8 cellular contexts compared by ENCODE assay signal in genomic region chr17:48647103-48647963, GRCh38. TPM values are rescaled to one million over a fixed set of nuclear protein-coding genes. Genes with fewer than 3 reads are reported as not detected.
DNase-seq lines count a peak whose midpoint lies in the region; ATAC-seq and TF ChIP-seq lines count a peak whose summit lies in the region.

No MANE protein-coding gene starts in this region.

- H3K4me1 ChIP-seq in esophagus (ENCODE audit: control insufficient read depth in 2 of 2, insufficient read depth in 2 of 2, low read length in 1 of 2) (peaks cover 2 to 3% of the 10 kb centered on the region in 2 donors), rectal smooth muscle tissue (ENCODE audit: control insufficient read depth, insufficient read depth, low read length) (no peaks in the 10 kb centered on the region)

- ATAC-seq in GM18909 (IDR thresholded peaks at IDR 0.05; ENCODE audit: poor library complexity, unreplicated experiment) = no peak

- DNase-seq in GM12865 (ENCODE audit: low read depth) (peak; percentile 34), NCI-H2227 treated with DMSO at 0.1 percent for 48 hours (lab: John Stamatoyannopoulos, UW) (peak; percentile 27), SKM-1 (lab: John Stamatoyannopoulos, UW; ENCODE audit: unreplicated experiment) (no peak), T-helper 9 cell (no peak), SIG-M5 treated with dmso at 0.1 percent for 504 hours (lab: John Stamatoyannopoulos, UW; ENCODE audit: unreplicated experiment) (no peak)

- H3K27ac ChIP-seq in esophagus (ENCODE audit: low read depth in 2 of 2, low read length in 1 of 2) (no peak overlapping the region), rectal smooth muscle tissue (ENCODE audit: low read depth, low read length) (no peak overlapping the region)

- H3K4me3 ChIP-seq in GM12865 (ENCODE audit: low read depth, low read length) (peak overlapping the region; percentile 57), esophagus (ENCODE audit: low read depth in 1 of 2, low read length in 2 of 2) (peak overlapping the region; percentile 1 to 39), rectal smooth muscle tissue (ENCODE audit: low read length) (peak overlapping the region; percentile 67)

- H3K9me3 ChIP-seq in esophagus (ENCODE audit: control insufficient read depth in 2 of 2, insufficient read depth in 1 of 2, low read depth in 1 of 2, low read length in 1 of 2) = peaks cover 0 to 5% of the 10 kb centered on the region in 2 donors

- no peak for TF ChIP-seq CTCF in GM12865 (IDR thresholded peaks at IDR 0.05; ENCODE audit: insufficient read depth, low read depth, low read length, missing control alignments)

- WGBS in esophagus, 2 donors = 2 to 3% methylated on average over 29 to 30 of the region's 30 CpGs

- H3K27me3 ChIP-seq in esophagus (ENCODE audit: control insufficient read depth in 1 of 2, insufficient read depth in 2 of 2, low read length in 2 of 2) (peaks cover 17 to 27% of the 10 kb centered on the region in 2 donors), rectal smooth muscle tissue (ENCODE audit: control insufficient read depth, insufficient read depth, low read length) (peaks cover 18% of the 10 kb centered on the region)

- peak overlapping the region; percentile 2 for H3K9ac ChIP-seq in rectal smooth muscle tissue (ENCODE audit: low read length)

- H3K36me3 ChIP-seq in esophagus (ENCODE audit: control insufficient read depth in 2 of 2, insufficient read depth in 2 of 2, low read length in 1 of 2) = no peaks in the 10 kb centered on the region
- H3K36me3 ChIP-seq in rectal smooth muscle tissue (ENCODE audit: control insufficient read depth, insufficient read depth, low read length) = no peaks in the 10 kb centered on the region

RNA-seq across cellular contexts. Expression of gene HOXB9, which starts 21.2 kb away (rescaled TPM):
- under 1 TPM in 1 of 2 donors, not detected in 1; 0.02 TPM for polyA plus RNA-seq in esophagus

RNA-seq across cellular contexts. Expression of gene HOXB8, which starts 32.2 kb away (rescaled TPM):
- polyA plus RNA-seq in esophagus = not detected

RNA-seq across cellular contexts. Expression of gene HOXB7, which starts 36.5 kb away (rescaled TPM):
- polyA plus RNA-seq in esophagus = under 1 TPM; 0.27 to 0.39 TPM

RNA-seq across cellular contexts. Expression of gene HOXB6, which starts 42.5 kb away (rescaled TPM):
- under 1 TPM; 0.29 to 0.31 TPM for polyA plus RNA-seq in esophagus

RNA-seq across cellular contexts. Expression of gene HOXB5, which starts 53.8 kb away (rescaled TPM):
- polyA plus RNA-seq in esophagus = under 1 TPM; 0.09 to 0.10 TPM

Comparison
In these comparisons a context has a peak if more than half of its experiments do, and no peak if none do; other contexts are left out.
1. DNase-seq: peak in GM12865 (single experiment) and NCI-H2227 treated with DMSO at 0.1 percent for 48 hours (single experiment); none in SKM-1 (single experiment), T-helper 9 cell (single experiment) and SIG-M5 treated with dmso at 0.1 percent for 504 hours (single experiment).
2. Peak in every context shown above with its lines, with median percentiles within 50 percentile points of each other: H3K4me3 ChIP-seq.